8 cellular contexts compared by ENCODE assay signal in genomic region chr7:39948932-39949928, GRCh38. TPM values are rescaled to one million over a fixed set of nuclear protein-coding genes. Genes with fewer than 3 reads are reported as not detected.
DNase-seq lines count a peak whose midpoint lies in the region; ATAC-seq and TF ChIP-seq lines count a peak whose summit lies in the region.

No MANE protein-coding gene starts in this region.

- TF ChIP-seq POLR2A in suprapubic skin (IDR thresholded peaks at IDR 0.05): peak; percentile 55 to 80

- no peaks in the 10 kb centered on the region for H3K27me3 Mint-ChIP-seq in activated naive CD8-positive, alpha-beta T cell

- H3K27ac Mint-ChIP-seq in activated naive CD8-positive, alpha-beta T cell: peak overlapping the region; percentile 99

- H3K4me3 Mint-ChIP-seq in activated naive CD8-positive, alpha-beta T cell: peak overlapping the region; percentile 98

- peak overlapping the region; percentile 92 for H3K4me3 ChIP-seq in suprapubic skin

- no peaks in the 10 kb centered on the region for H3K9me3 ChIP-seq in suprapubic skin

- no peak for TF ChIP-seq EP300 in suprapubic skin (IDR thresholded peaks at IDR 0.05)

- H3K36me3 ChIP-seq in suprapubic skin: no peaks in the 10 kb centered on the region

- H3K4me1 Mint-ChIP-seq in activated naive CD8-positive, alpha-beta T cell (ENCODE audit: low read depth): peaks cover 26% of the 10 kb centered on the region

- H3K36me3 Mint-ChIP-seq in activated naive CD8-positive, alpha-beta T cell: no peaks in the 10 kb centered on the region

- peaks cover 33% of the 10 kb centered on the region for H3K4me1 ChIP-seq in suprapubic skin

- TF ChIP-seq CTCF in GM10266 (IDR thresholded peaks at IDR 0.05; ENCODE audit: control insufficient read depth, insufficient read depth, low read depth, missing control alignments) (peak; percentile 16), suprapubic skin (IDR thresholded peaks at IDR 0.05) (no peak)

- H3K27ac ChIP-seq in suprapubic skin: peak overlapping the region; percentile 100

- peak; percentile 93 for DNase-seq in GM10266 (ENCODE audit: extremely low spot score)
- peak; percentile 100 for DNase-seq in NCI-H1092 treated with DMSO at 0.1 percent for 48 hours (lab: John Stamatoyannopoulos, UW)
- DNase-seq in glomerular endothelial cell (ENCODE audit: extremely low read depth, low read depth, low spot score): peak; percentile 83
- DNase-seq in nucleus accumbens (lab: John Stamatoyannopoulos, UW): peak; percentile 87 to 100 (median 98)
- peak; percentile 98 to 99 for DNase-seq in suprapubic skin (ENCODE audit: low spot score in 2 of 2)

- no peaks in the 10 kb centered on the region for H3K9me3 Mint-ChIP-seq in activated naive CD8-positive, alpha-beta T cell (ENCODE audit: low read depth)

- no peaks in the 10 kb centered on the region for H3K27me3 ChIP-seq in suprapubic skin

- WGBS in suprapubic skin: under 1% methylated on average over 61 of the region's 75 CpGs

- ATAC-seq in HG02623 (IDR thresholded peaks at IDR 0.05; ENCODE audit: unreplicated experiment): peak; percentile 60
- peak; percentile 88 for ATAC-seq in SK-N-SH treated with all-trans-retinoic acid at 6 μM for 48 hours

TF ChIP-seq in SK-N-SH treated with all-trans-retinoic acid at 6 μM for 48 hours, 23 proteins besides CTCF, POLR2A, EP300 and RAD21:
- TF ChIP-seq RARB (CRISPR knock-in tag; IDR thresholded peaks at IDR 0.05) (no peak), ARNTL (CRISPR knock-in tag; IDR thresholded peaks at IDR 0.05; ENCODE audit: borderline replicate concordance, low read depth) (no peak), ZC3H10 (CRISPR knock-in tag; IDR thresholded peaks at IDR 0.05) (no peak), CSRNP3 (CRISPR knock-in tag; IDR thresholded peaks at IDR 0.05) (0 out of 2 replicates have a peak, but pooled peaks have one; percentile 36), CREB5 (CRISPR knock-in tag; IDR thresholded peaks at IDR 0.05; ENCODE audit: low read depth) (no peak), ISL1 (CRISPR knock-in tag; IDR thresholded peaks at IDR 0.05) (no peak), OSR1 (CRISPR knock-in tag; IDR thresholded peaks at IDR 0.05) (no peak), PPARA (CRISPR knock-in tag; IDR thresholded peaks at IDR 0.05; ENCODE audit: borderline replicate concordance) (no peak), TCF4 (CRISPR knock-in tag; IDR thresholded peaks at IDR 0.05; ENCODE audit: borderline replicate concordance) (no peak), ZFP3 (CRISPR knock-in tag; IDR thresholded peaks at IDR 0.05) (no peak; the same call in 1 of the 2 replicates), ZNF70 (CRISPR knock-in tag; IDR thresholded peaks at IDR 0.05) (peak; percentile 55; the same call in 1 of the 2 replicates), ZNF565 (CRISPR knock-in tag; conservative IDR thresholded peaks at IDR 0.05; ENCODE audit: low read depth) (no peak), SNAI2 (CRISPR knock-in tag; IDR thresholded peaks at IDR 0.05) (0 out of 2 replicates have a peak, but pooled peaks have one; percentile 69), PATZ1 (CRISPR knock-in tag; IDR thresholded peaks at IDR 0.05; ENCODE audit: borderline replicate concordance) (no peak), ESRRG (CRISPR knock-in tag; IDR thresholded peaks at IDR 0.05) (no peak), ZNF8 (CRISPR knock-in tag; IDR thresholded peaks at IDR 0.05) (no peak; the same call in 1 of the 2 replicates), ZFP30 (CRISPR knock-in tag; IDR thresholded peaks at IDR 0.05) (peak; percentile 37; the same call in 1 of the 2 replicates), POU6F1 (CRISPR knock-in tag; IDR thresholded peaks at IDR 0.05; ENCODE audit: borderline replicate concordance, low read depth) (no peak), TOX (CRISPR knock-in tag; IDR thresholded peaks at IDR 0.05; ENCODE audit: borderline replicate concordance) (no peak), TSHZ2 (CRISPR knock-in tag; IDR thresholded peaks at IDR 0.05) (peak; percentile 50; the same call in 1 of the 2 replicates), CSDC2 (CRISPR knock-in tag; IDR thresholded peaks at IDR 0.05) (0 out of 2 replicates have a peak, but pooled peaks have one; percentile 45), BACH2 (CRISPR knock-in tag; IDR thresholded peaks at IDR 0.05; ENCODE audit: borderline replicate concordance) (no peak), GLIS3 (CRISPR knock-in tag; IDR thresholded peaks at IDR 0.05) (peak; percentile 83; the same call in 1 of the 2 replicates)

RNA-seq across cellular contexts. Expression of gene CDK13, which starts 0.8 kb away (rescaled TPM):
- total RNA-seq in glomerular endothelial cell (34.8 and 68.1 TPM in 2 replicates), suprapubic skin (100 to 1,000 TPM in 1 of 4 donors, 10 to 100 TPM in 3; 47.1 to 123 (median 75.5) TPM)

Comparison
In these comparisons a context has a peak if more than half of its experiments do, and no peak if none do; other contexts are left out.
1. Peak in every context shown above with its lines: DNase-seq, ATAC-seq, H3K4me3 ChIP-seq and H3K27ac ChIP-seq.